36 cellular contexts compared by ENCODE assay signal in genomic region chr10:8449909-8450308, GRCh38.
"Had no signal": no experiment of that assay in that cellular context is flagged by ENCODE, and none has a peak within 500 bp of the region (broad histone marks: within the 10 kb centered on the region; RNA-seq: fewer than 3 reads in every experiment).

No MANE protein-coding gene starts in this region.

- H2AFZ ChIP-seq: PC-9 had no signal

- H3K4me3 ChIP-seq: PC-9, SJCRH30 had no signal

- H3K27me3 ChIP-seq: brain microvascular endothelial cell, SJCRH30 had no signal

- H3K36me3 ChIP-seq: brain microvascular endothelial cell, SJCRH30 had no signal

- H3K4me2 ChIP-seq: PC-9 had no signal

- H3K27ac Mint-ChIP-seq: activated B cell treated with CpG ODN at 0.5 μM for 24 hours; activated CD4-positive, alpha-beta memory T cell treated with anti-CD3 and anti-CD28 coated beads, Interleukin-2, amount 10 ng/mL, durations not matched to agents 7 days and 5 days; activated CD8-positive, alpha-beta memory T cell treated with anti-CD3 and anti-CD28 coated beads, Interleukin-2, amount 10 ng/mL, durations not matched to agents 7 days and 5 days; activated naive CD8-positive, alpha-beta T cell treated with anti-CD3 and anti-CD28 coated beads for 36 hours had no signal

- H3K27me3 Mint-ChIP-seq: activated B cell treated with CpG ODN at 0.5 μM for 24 hours; activated CD8-positive, alpha-beta memory T cell treated with anti-CD3 and anti-CD28 coated beads, Interleukin-2, amount 10 ng/mL, durations not matched to agents 7 days and 5 days had no signal

- H3K9me3 Mint-ChIP-seq: activated B cell treated with CpG ODN at 0.5 μM for 24 hours; activated CD4-positive, alpha-beta memory T cell treated with anti-CD3 and anti-CD28 coated beads, Interleukin-2, amount 10 ng/mL, durations not matched to agents 7 days and 5 days; activated naive CD8-positive, alpha-beta T cell treated with anti-CD3 and anti-CD28 coated beads for 36 hours had no signal

- H3K36me3 Mint-ChIP-seq: activated CD8-positive, alpha-beta memory T cell treated with anti-CD3 and anti-CD28 coated beads, Interleukin-2, amount 10 ng/mL, durations not matched to agents 7 days and 5 days; activated naive CD8-positive, alpha-beta T cell treated with anti-CD3 and anti-CD28 coated beads for 36 hours had no signal

- H3K4me3 Mint-ChIP-seq: activated B cell treated with CpG ODN at 0.5 μM for 24 hours; activated CD4-positive, alpha-beta memory T cell treated with anti-CD3 and anti-CD28 coated beads, Interleukin-2, amount 10 ng/mL, durations not matched to agents 7 days and 5 days; activated CD8-positive, alpha-beta memory T cell treated with anti-CD3 and anti-CD28 coated beads, Interleukin-2, amount 10 ng/mL, durations not matched to agents 7 days and 5 days; activated naive CD8-positive, alpha-beta T cell treated with anti-CD3 and anti-CD28 coated beads for 36 hours had no signal

- H3K4me1 ChIP-seq: SJCRH30 had no signal

- H3K9me3 ChIP-seq: SJCRH30 had no signal

- ATAC-seq: activated CD8-positive, alpha-beta memory T cell treated with anti-CD3 and anti-CD28 coated beads, Interleukin-2, amount 10 ng/mL, durations not matched to agents 7 days and 5 days; SK-N-SH treated with all-trans-retinoic acid at 6 μM for 48 hours had no signal

- H3K27ac ChIP-seq: brain microvascular endothelial cell, PC-9, SJCRH30 had no signal

- H3K4me1 Mint-ChIP-seq: activated B cell treated with CpG ODN at 0.5 μM for 24 hours; activated naive CD8-positive, alpha-beta T cell treated with anti-CD3 and anti-CD28 coated beads for 36 hours had no signal

- DNase-seq: activated B cell treated with CpG ODN at 0.5 μM for 24 hours; activated CD4-positive, alpha-beta memory T cell treated with anti-CD3 and anti-CD28 coated beads, Interleukin-2, amount 10 ng/mL, durations not matched to agents 7 days and 5 days; activated CD4-positive, alpha-beta T cell treated with anti-CD3 and anti-CD28 coated beads for 1 hour; activated CD4-positive, alpha-beta T cell treated with anti-CD3 and anti-CD28 coated beads for 48 hours; activated CD8-positive, alpha-beta memory T cell treated with anti-CD3 and anti-CD28 coated beads for 24 hours; activated CD8-positive, alpha-beta memory T cell treated with anti-CD3 and anti-CD28 coated beads, Interleukin-2, amount 10 ng/mL, durations not matched to agents 7 days and 5 days; activated CD8-positive, alpha-beta memory T cell treated with anti-CD3 and anti-CD28 coated beads, Interleukin-2, amount 50 U/mL, for 48 hours; activated effector memory CD4-positive, alpha-beta T cell treated with anti-CD3 and anti-CD28 coated beads, Interleukin-2, amount 50 U/mL, for 16 hours; activated naive CD4-positive, alpha-beta T cell; activated naive CD4-positive, alpha-beta T cell treated with anti-CD3 and anti-CD28 coated beads, Interleukin-2, amount 50 U/mL, for 16 hours; activated naive CD8-positive, alpha-beta T cell treated with anti-CD3 and anti-CD28 coated beads for 36 hours; activated T-cell treated with anti-CD3 and anti-CD28 coated beads, Interleukin-2, amount 50 U/mL, for 48 hours; amniotic stem cell; aorta; brain microvascular endothelial cell; central memory CD4-positive, alpha-beta T cell; Kasumi-1; KG1; MM.1S; MV-4-11; NCI-H1092; NCI-H146; NCI-H187; NCI-H2029 treated with DMSO at 0.1 percent for 48 hours; NCI-H2107; NCI-H2171; NCI-H510A; NCI-H526; NCI-H748 treated with DMSO at 0.1 percent for 48 hours; NK-92 treated with Interleukin-12 subunit alpha and Interleukin-12 subunit beta, amount 100 ng/mL, for 24 hours; PC-9; SHP77; SJCRH30; SW 1271; T-helper 1 cell had no signal
